ENCODE assay signal across 20 cellular contexts in the genomic region with DNA sequence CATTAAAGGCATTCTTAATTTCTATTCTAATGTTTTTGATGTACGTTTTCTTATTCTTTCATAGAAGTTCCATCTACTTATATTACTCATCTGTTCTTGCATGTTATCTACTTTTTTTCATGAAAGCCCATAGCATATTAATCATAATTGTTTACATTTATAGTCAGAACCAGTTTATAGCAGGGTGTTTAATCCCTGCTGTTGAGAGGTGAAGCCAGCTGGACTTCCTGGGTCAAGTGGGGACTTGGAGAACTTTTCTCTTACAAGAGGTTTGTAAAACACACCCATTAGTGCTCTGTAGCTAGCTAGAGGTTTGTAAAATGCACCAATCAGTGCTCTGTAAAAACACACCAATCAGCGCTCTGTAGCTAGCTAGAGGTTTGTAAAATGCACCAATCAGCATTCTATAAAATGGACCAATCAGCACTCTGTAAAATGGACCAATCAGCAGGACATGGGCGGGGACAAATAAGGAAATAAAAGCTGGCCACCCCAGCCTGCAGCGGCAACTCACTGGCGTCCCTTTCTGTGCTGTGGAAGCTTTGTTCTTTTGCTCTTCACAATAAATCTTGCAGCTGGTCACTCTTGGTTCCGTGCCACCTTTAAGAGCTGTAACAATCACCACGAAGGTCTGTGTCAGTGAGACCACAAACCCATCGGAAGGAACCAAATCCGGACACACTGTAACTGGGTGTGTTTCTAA.
DNase-seq lines count a peak whose midpoint lies in the region; ATAC-seq and TF ChIP-seq lines count a peak whose summit lies in the region.
"Had no signal": no experiment of that assay in that cellular context is flagged by ENCODE, and none has a peak within 500 bp of the region (broad histone marks: within the 10 kb centered on the region; RNA-seq: fewer than 3 reads in every experiment).

No MANE protein-coding gene starts in this region.

- no peak overlapping the region for H3K4me3 ChIP-seq in astrocyte of the spinal cord (ENCODE audit: low read depth, low read length)
- no peak overlapping the region for H3K4me3 ChIP-seq in left lung
- H3K4me3 ChIP-seq: MG63, PC-9, SK-N-MC had no signal

- peaks cover 0 to 8% of the 10 kb centered on the region in 2 donors for H3K9me3 ChIP-seq in left lung

- H3K36me3 ChIP-seq in left lung, result no peaks in the 10 kb centered on the region
- H3K36me3 ChIP-seq: MG63 had no signal

- in situ Hi-C loops in astrocyte of the spinal cord (cut with HindIII; ENCODE audit: low sequenced_read_pairs), result no loop called here

- H3K4me1 Mint-ChIP-seq in activated T-cell treated with anti-CD3 and anti-CD28 coated beads, Interleukin-2, amount 50 U/mL, for 24 hours (ENCODE audit: low read depth), result no peaks in the 10 kb centered on the region
- H3K4me1 Mint-ChIP-seq: T-cell had no signal

- peak; percentile 9 for DNase-seq in Ammon's horn (ENCODE audit: low spot score)
- peak; percentile 34 for DNase-seq in M059J (ENCODE audit: low read depth)
- DNase-seq in astrocyte of the spinal cord (ENCODE audit: low read depth, low spot score), result peak; percentile 40
- no peak for DNase-seq in left lung
- DNase-seq in NCI-H187 (lab: John Stamatoyannopoulos, UW), result no peak
- no peak for DNase-seq in HPDE6-E6E7 (ENCODE audit: extremely low spot score)
- no peak for DNase-seq in activated T-cell treated with anti-CD3 and anti-CD28 coated beads, Interleukin-2, amount 50 U/mL, for 24 hours
- DNase-seq: COR-L47, EL, H7, KG1, MG63, NCI-H1092, PC-9, Right ventricle myocardium superior, T-cell had no signal

- H3K9me3 Mint-ChIP-seq in activated T-cell treated with anti-CD3 and anti-CD28 coated beads, Interleukin-2, amount 50 U/mL, for 24 hours, result peaks cover 3% of the 10 kb centered on the region

- H3K27me3 ChIP-seq in left lung, result no peaks in the 10 kb centered on the region
- H3K27me3 ChIP-seq: MG63 had no signal

- ATAC-seq in left lung (peak; percentile 58), GM21360 (IDR thresholded peaks at IDR 0.05; ENCODE audit: unreplicated experiment) (no peak)
- ATAC-seq: T-cell had no signal

- intact Hi-C loops in left lung (cut with DNase I), result no loop called here

- H3K27ac ChIP-seq in left lung, result no peak overlapping the region
- H3K27ac ChIP-seq: C4-2B, HL-60, SK-N-MC had no signal

- H3K27me3 Mint-ChIP-seq in activated T-cell treated with anti-CD3 and anti-CD28 coated beads, Interleukin-2, amount 50 U/mL, for 24 hours, result no peaks in the 10 kb centered on the region
- H3K27me3 Mint-ChIP-seq: T-cell had no signal

- H3K36me3 Mint-ChIP-seq in activated T-cell treated with anti-CD3 and anti-CD28 coated beads, Interleukin-2, amount 50 U/mL, for 24 hours (ENCODE audit: low read depth), result peaks cover 2% of the 10 kb centered on the region

- TF ChIP-seq CTCF in astrocyte of the spinal cord (IDR thresholded peaks at IDR 0.05; ENCODE audit: low read depth, low read length), result no peak
- TF ChIP-seq CTCF in left lung (IDR thresholded peaks at IDR 0.05), result no peak

- H3K4me1 ChIP-seq in left lung, result no peaks in the 10 kb centered on the region

- H3K27ac Mint-ChIP-seq in activated T-cell treated with anti-CD3 and anti-CD28 coated beads, Interleukin-2, amount 50 U/mL, for 24 hours, result no peak overlapping the region
- H3K27ac Mint-ChIP-seq: T-cell had no signal

- no peak overlapping the region for H3K4me3 Mint-ChIP-seq in activated T-cell treated with anti-CD3 and anti-CD28 coated beads, Interleukin-2, amount 50 U/mL, for 24 hours
- H3K4me3 Mint-ChIP-seq: T-cell had no signal

Comparison
In these comparisons a context has a peak if more than half of its experiments do, and no peak if none do; other contexts are left out.
1. DNase-seq: peak in Ammon's horn (single experiment), M059J (single experiment) and astrocyte of the spinal cord (single experiment); none in left lung (0 of 2), NCI-H187 (0 of 2), HPDE6-E6E7 (single experiment) and activated T-cell treated with anti-CD3 and anti-CD28 coated beads, Interleukin-2, amount 50 U/mL, for 24 hours (single experiment).